25 cellular contexts compared by ENCODE assay signal in the genomic region with DNA sequence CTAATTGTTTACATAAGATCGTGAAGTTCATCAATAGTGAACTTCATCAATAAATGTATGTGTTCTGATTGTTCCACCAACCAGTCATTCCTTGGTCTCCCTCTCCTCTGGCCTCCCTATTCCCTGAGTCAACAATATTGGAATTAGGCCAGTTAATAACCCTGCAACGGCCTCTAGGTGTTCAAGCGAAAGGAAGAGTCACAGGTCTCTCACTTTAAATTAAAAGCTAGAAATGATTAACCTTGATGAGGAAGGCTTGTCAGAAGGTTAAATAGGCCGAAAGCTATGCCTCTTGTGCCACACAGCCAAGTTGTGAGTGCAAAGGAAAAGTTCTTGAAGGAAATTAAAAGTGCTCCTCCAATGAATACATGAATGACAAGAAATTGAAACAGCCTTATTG.
"Had no signal": no experiment of that assay in that cellular context is flagged by ENCODE, and none has a peak within 500 bp of the region (broad histone marks: within the 10 kb centered on the region; RNA-seq: fewer than 3 reads in every experiment).

No MANE protein-coding gene starts in this region.

- H3K4me3 ChIP-seq: coronary artery, dorsolateral prefrontal cortex, esophagus muscularis mucosa, neural progenitor cell, spleen had no signal

- H2AFZ ChIP-seq: neural progenitor cell, parathyroid adenoma had no signal

- H3K79me2 ChIP-seq: parathyroid adenoma had no signal

- H3K4me2 ChIP-seq: neural progenitor cell had no signal

- H3K27me3 ChIP-seq: dorsolateral prefrontal cortex, esophagus muscularis mucosa, foreskin keratinocyte, neural progenitor cell, spleen had no signal

- H3K9me3 Mint-ChIP-seq: activated B cell treated with CpG ODN at 0.5 μM for 24 hours; activated CD8-positive, alpha-beta T cell treated with anti-CD3 and anti-CD28 coated beads for 36 hours; activated naive CD4-positive, alpha-beta T cell treated with anti-CD3 and anti-CD28 coated beads, Interleukin-2, amount 50 U/mL, for 72 hours; activated T-cell treated with anti-CD3 and anti-CD28 coated beads, Interleukin-2, amount 50 U/mL, for 4 hours; activated T-helper 2 cell treated with anti-CD3 and anti-CD28 coated beads, Interferon-gamma antibody, Interleukin-2, Interleukin-4, amounts not matched to agents 10 μg/mL and 5 μg/mL and 100 μg/mL, durations not matched to agents 14 hours and 24 hours and 36 hours; effector memory CD8-positive, alpha-beta T cell; memory B cell; natural killer cell; neural progenitor cell; T-helper 2 cell treated with Interferon-gamma antibody and Interleukin-4, amounts not matched to agents 5 μg/mL and 100 μg/mL, for 36 hours had no signal

- H3K9ac ChIP-seq: neural progenitor cell, parathyroid adenoma had no signal

- H3K9me3 ChIP-seq: esophagus muscularis mucosa, spleen had no signal

- H3K4me1 ChIP-seq: esophagus muscularis mucosa, foreskin keratinocyte, neural progenitor cell, parathyroid adenoma, spleen had no signal

- H3K4me1 Mint-ChIP-seq: activated B cell treated with CpG ODN at 0.5 μM for 24 hours, memory B cell, natural killer cell, neural progenitor cell had no signal

- FAIRE-seq: endothelial cell of umbilical vein, urothelium cell line had no signal

- H3K27me3 Mint-ChIP-seq: activated B cell treated with CpG ODN at 0.5 μM for 24 hours; activated CD8-positive, alpha-beta T cell treated with anti-CD3 and anti-CD28 coated beads for 36 hours; effector memory CD8-positive, alpha-beta T cell; memory B cell had no signal

- ATAC-seq: activated CD8-positive, alpha-beta T cell treated with anti-CD3 and anti-CD28 coated beads for 36 hours; activated naive CD4-positive, alpha-beta T cell treated with anti-CD3 and anti-CD28 coated beads, Interleukin-2, amount 50 U/mL, for 72 hours; activated T-cell treated with anti-CD3 and anti-CD28 coated beads, Interleukin-2, amount 50 U/mL, for 4 hours; effector memory CD8-positive, alpha-beta T cell; foreskin keratinocyte; left cardiac atrium; natural killer cell; right cardiac atrium had no signal

- H3K27ac Mint-ChIP-seq: activated B cell treated with CpG ODN at 0.5 μM for 24 hours; activated CD8-positive, alpha-beta T cell treated with anti-CD3 and anti-CD28 coated beads for 36 hours; activated T-helper 2 cell treated with anti-CD3 and anti-CD28 coated beads, Interferon-gamma antibody, Interleukin-2, Interleukin-4, amounts not matched to agents 10 μg/mL and 5 μg/mL and 100 μg/mL, durations not matched to agents 14 hours and 24 hours and 36 hours; effector memory CD8-positive, alpha-beta T cell; memory B cell; natural killer cell; neural progenitor cell; T-helper 2 cell treated with Interferon-gamma antibody and Interleukin-4, amounts not matched to agents 5 μg/mL and 100 μg/mL, for 36 hours had no signal

- DNase-seq: activated B cell treated with CpG ODN at 0.5 μM for 24 hours; activated CD4-positive, alpha-beta T cell treated with anti-CD3 and anti-CD28 coated beads, Interleukin-2, amount 50 U/mL, for 1 hour; activated CD8-positive, alpha-beta T cell treated with anti-CD3 and anti-CD28 coated beads for 36 hours; activated T-cell treated with anti-CD3 and anti-CD28 coated beads, Interleukin-2, amount 50 U/mL, for 4 hours; dorsolateral prefrontal cortex; effector memory CD8-positive, alpha-beta T cell; left cardiac atrium; natural killer cell; occipital lobe; right cardiac atrium; spleen; stimulated activated naive CD4-positive, alpha-beta T cell treated with Interleukin-2 at 50 U/mL for 16 hours; T-helper 1 cell; trophoblast cell had no signal

- H3K4me3 Mint-ChIP-seq: activated B cell treated with CpG ODN at 0.5 μM for 24 hours; activated CD8-positive, alpha-beta T cell treated with anti-CD3 and anti-CD28 coated beads for 36 hours; activated T-cell treated with anti-CD3 and anti-CD28 coated beads, Interleukin-2, amount 50 U/mL, for 4 hours; effector memory CD8-positive, alpha-beta T cell; memory B cell; natural killer cell; neural progenitor cell; T-helper 2 cell treated with Interferon-gamma antibody and Interleukin-4, amounts not matched to agents 5 μg/mL and 100 μg/mL, for 36 hours had no signal

- H3K27ac ChIP-seq: coronary artery, dorsolateral prefrontal cortex, esophagus muscularis mucosa, foreskin keratinocyte, neural progenitor cell, parathyroid adenoma, spleen had no signal
